ENCODE assay signal across 15 cellular contexts in genomic region chr13:50715402-50716146, GRCh38.
DNase-seq lines count a peak whose midpoint lies in the region; ATAC-seq and TF ChIP-seq lines count a peak whose summit lies in the region.
"Had no signal": no experiment of that assay in that cellular context is flagged by ENCODE, and none has a peak within 500 bp of the region (broad histone marks: within the 10 kb centered on the region; RNA-seq: fewer than 3 reads in every experiment).

No MANE protein-coding gene starts in this region.

- POLR2A ChIA-PET in CD8-positive, alpha-beta memory T cell (lab: Charles Lee) = no interaction called here

- H3K27me3 Mint-ChIP-seq in CD8-positive, alpha-beta memory T cell = peaks cover 3 to 5% of the 10 kb centered on the region in 2 donors

- TF ChIP-seq CTCF in left ventricle myocardium inferior (IDR thresholded peaks at IDR 0.05; ENCODE audit: borderline replicate concordance) = no peak
- TF ChIP-seq CTCF in psoas muscle (IDR thresholded peaks at IDR 0.05) = no peak

- intact Hi-C loops in left ventricle myocardium inferior (cut with micrococcal nuclease) (no loop called here), psoas muscle (cut with DNase I) (no loop called here)

- H3K27ac ChIP-seq in left ventricle myocardium inferior (replicated peaks) (no peak overlapping the region), psoas muscle (no peak overlapping the region)
- H3K27ac ChIP-seq in CD8-positive, alpha-beta memory T cell (ENCODE audit: low read depth, low read length) = no peak overlapping the region
- H3K27ac ChIP-seq: breast epithelium, epithelial cell of prostate, SJCRH30 had no signal

- peaks cover 10% of the 10 kb centered on the region for H3K4me1 ChIP-seq in left ventricle myocardium inferior
- H3K4me1 ChIP-seq in psoas muscle = peaks cover 13% of the 10 kb centered on the region
- peaks cover 14% of the 10 kb centered on the region for H3K4me1 ChIP-seq in CD8-positive, alpha-beta memory T cell (ENCODE audit: insufficient read depth, low read length)
- H3K4me1 ChIP-seq: breast epithelium had no signal

- H3K4me3 ChIP-seq in left ventricle myocardium inferior (no peak overlapping the region), psoas muscle (no peak overlapping the region)
- no peak overlapping the region for H3K4me3 ChIP-seq in CD8-positive, alpha-beta memory T cell (ENCODE audit: low read length)
- H3K4me3 ChIP-seq: SJCRH30 had no signal

- CTCF ChIA-PET in CD8-positive, alpha-beta memory T cell (lab: Charles Lee) = no interaction called here

- peaks cover 23 to 39% (median 30%) of the 10 kb centered on the region in 3 donors for H3K4me1 Mint-ChIP-seq in CD8-positive, alpha-beta memory T cell

- H3K4me3 Mint-ChIP-seq in CD8-positive, alpha-beta memory T cell = no peak overlapping the region
- H3K4me3 Mint-ChIP-seq: nephron progenitor cell had no signal

- 94 to 96% (median 95%) methylated on average over 14 of the region's 14 CpGs for WGBS in psoas muscle, 3 donors

- H3K9me3 ChIP-seq in left ventricle myocardium inferior (replicated peaks) (no peaks in the 10 kb centered on the region), psoas muscle (no peaks in the 10 kb centered on the region)
- no peaks in the 10 kb centered on the region for H3K9me3 ChIP-seq in CD8-positive, alpha-beta memory T cell (ENCODE audit: low read length)
- H3K9me3 ChIP-seq: breast epithelium, SJCRH30 had no signal

- H3K27ac Mint-ChIP-seq in CD8-positive, alpha-beta memory T cell = no peak overlapping the region
- H3K27ac Mint-ChIP-seq: nephron progenitor cell had no signal

- H3K36me3 ChIP-seq in left ventricle myocardium inferior = no peaks in the 10 kb centered on the region
- no peaks in the 10 kb centered on the region for H3K36me3 ChIP-seq in psoas muscle (ENCODE audit: insufficient read depth in 1 of 2, low read depth in 1 of 2)
- no peaks in the 10 kb centered on the region for H3K36me3 ChIP-seq in CD8-positive, alpha-beta memory T cell (ENCODE audit: insufficient read depth, low read length)
- H3K36me3 ChIP-seq: breast epithelium, SJCRH30 had no signal

- DNase-seq in G401 (ENCODE audit: low spot score) (peak; percentile 75), UCSD-AML1 (lab: John Stamatoyannopoulos, UW; ENCODE audit: unreplicated experiment) (peak; percentile 73), left ventricle myocardium inferior (peak; percentile 43), psoas muscle (peak; percentile 27 to 55), NCI-H226 (no peak), superior temporal gyrus (ENCODE audit: extremely low spot score) (no peak)
- DNase-seq in CD8-positive, alpha-beta memory T cell = no peak
- DNase-seq: HCEC 1CT; NCI-H146; nephron progenitor cell; SJCRH30; stimulated activated CD4-positive, alpha-beta T cell treated with anti-CD3 and anti-CD28 coated beads, Interleukin-15, amount 100 ng/mL, for 24 hours had no signal

- in situ Hi-C loops in G401 (cut with HindIII; ENCODE audit: low sequenced_read_pairs) = no loop called here

- peaks cover 0 to 2% (median 0%) of the 10 kb centered on the region in 5 donors for H3K9me3 Mint-ChIP-seq in CD8-positive, alpha-beta memory T cell

- no peak for ATAC-seq in psoas muscle
- no peak for ATAC-seq in GM19463 (IDR thresholded peaks at IDR 0.05; ENCODE audit: unreplicated experiment)

- H3K27me3 ChIP-seq in left ventricle myocardium inferior (ENCODE audit: low read depth) = no peaks in the 10 kb centered on the region
- no peaks in the 10 kb centered on the region for H3K27me3 ChIP-seq in psoas muscle (ENCODE audit: insufficient read depth in 3 of 3, low read length in 2 of 3)
- no peaks in the 10 kb centered on the region for H3K27me3 ChIP-seq in CD8-positive, alpha-beta memory T cell (ENCODE audit: insufficient read depth, low read length, poor library complexity, severe bottlenecking)
- H3K27me3 ChIP-seq: breast epithelium, SJCRH30 had no signal

- H3K36me3 Mint-ChIP-seq in CD8-positive, alpha-beta memory T cell = peaks cover 0 to 1% (median 0%) of the 10 kb centered on the region in 3 donors

Comparison
In these comparisons a context has a peak if more than half of its experiments do, and no peak if none do; other contexts are left out.
1. DNase-seq: peak in G401 (single experiment), UCSD-AML1 (single experiment), left ventricle myocardium inferior (single experiment) and psoas muscle (2 of 2); none in NCI-H226 (single experiment), CD8-positive, alpha-beta memory T cell (0 of 5) and superior temporal gyrus (single experiment).